In genomic region chrX:130165181-130165702, GRCh38 we compare ENCODE assay signal across 8 cellular contexts. TPM values are rescaled to one million over a fixed set of nuclear protein-coding genes. Genes with fewer than 3 reads are reported as not detected.
DNase-seq lines count a peak whose midpoint lies in the region; ATAC-seq and TF ChIP-seq lines count a peak whose summit lies in the region.

No MANE protein-coding gene starts in this region.

- H3K4me1 ChIP-seq in MM.1S (ENCODE audit: low read length) (peaks cover 4% of the 10 kb centered on the region; the same call in 1 of the 2 replicates), upper lobe of right lung (peaks cover 13% of the 10 kb centered on the region)

- H3K4me3 Mint-ChIP-seq in chondrocyte (ENCODE audit: unreplicated experiment), result peak overlapping the region; percentile 94
- peak overlapping the region; percentile 92 for H3K4me3 Mint-ChIP-seq in mesothelial cell of epicardium

- H3K27ac ChIP-seq in MM.1S (ENCODE audit: low read length) (peak overlapping the region; percentile 97), upper lobe of right lung (peak overlapping the region; percentile 84)

- H3K27ac Mint-ChIP-seq in chondrocyte (ENCODE audit: unreplicated experiment) (peak overlapping the region; percentile 99), mesothelial cell of epicardium (peak overlapping the region; percentile 97)

- ATAC-seq in upper lobe of right lung (no peak), esophagus mucosa (no peak), GM18870 (IDR thresholded peaks at IDR 0.05; ENCODE audit: unreplicated experiment) (no peak)

- H3K27me3 Mint-ChIP-seq in chondrocyte (ENCODE audit: low read depth) (no peaks in the 10 kb centered on the region), mesothelial cell of epicardium (ENCODE audit: low read depth) (no peaks in the 10 kb centered on the region)

- H3K36me3 Mint-ChIP-seq in chondrocyte (ENCODE audit: low read depth) (no peaks in the 10 kb centered on the region), mesothelial cell of epicardium (no peaks in the 10 kb centered on the region)

- H3K9me3 ChIP-seq in MM.1S (replicated peaks; ENCODE audit: insufficient read depth, low read length) (no peaks in the 10 kb centered on the region), upper lobe of right lung (no peaks in the 10 kb centered on the region)

- H3K4me2 ChIP-seq in MM.1S (ENCODE audit: low read depth, low read length), result peak overlapping the region; percentile 46

- no peaks in the 10 kb centered on the region for H4K20me1 ChIP-seq in MM.1S (ENCODE audit: insufficient read depth, low read length)

- TF ChIP-seq CTCF in GM12864 (IDR thresholded peaks at IDR 0.05; ENCODE audit: low read depth, low read length, missing control alignments) (no peak), MM.1S (IDR thresholded peaks at IDR 0.05; ENCODE audit: low read length) (no peak), chondrocyte (IDR thresholded peaks at IDR 0.05) (no peak), mesothelial cell of epicardium (IDR thresholded peaks at IDR 0.05; ENCODE audit: unreplicated experiment) (no peak), upper lobe of right lung (IDR thresholded peaks at IDR 0.05) (no peak)

- H3K9me3 Mint-ChIP-seq in chondrocyte (ENCODE audit: low read depth) (no peaks in the 10 kb centered on the region), mesothelial cell of epicardium (peaks cover 13% of the 10 kb centered on the region)

- H3K9ac ChIP-seq in MM.1S (ENCODE audit: low read length), result peak overlapping the region; percentile 85

- H3K9me2 ChIP-seq in MM.1S (replicated peaks; ENCODE audit: insufficient read depth, low read length), result no peaks in the 10 kb centered on the region

- H3K36me3 ChIP-seq in MM.1S (replicated peaks; ENCODE audit: insufficient read depth, low read length) (no peaks in the 10 kb centered on the region), upper lobe of right lung (no peaks in the 10 kb centered on the region)

- H3K4me3 ChIP-seq in GM12864 (ENCODE audit: low read depth, low read length) (peak overlapping the region; percentile 85), MM.1S (ENCODE audit: low read length) (peak overlapping the region; percentile 78), upper lobe of right lung (peak overlapping the region; percentile 66)

- peaks cover 34% of the 10 kb centered on the region for H3K79me2 ChIP-seq in MM.1S (ENCODE audit: low read length)

- peaks cover 8% of the 10 kb centered on the region; the same call in 1 of the 2 replicates for H3F3A ChIP-seq in MM.1S (ENCODE audit: insufficient read depth, low read length)

- no peak for DNase-seq in GM12864 (ENCODE audit: low read depth)
- DNase-seq in MM.1S, result no peak
- no peak for DNase-seq in chondrocyte (ENCODE audit: low spot score)
- no peak for DNase-seq in mesothelial cell of epicardium (ENCODE audit: low spot score in 2 of 2, unreplicated experiment in 2 of 2)
- no peak for DNase-seq in upper lobe of right lung
- DNase-seq in globus pallidus (ENCODE audit: low spot score), result no peak

- H3K4me1 Mint-ChIP-seq in chondrocyte (ENCODE audit: low read depth) (peaks cover 30% of the 10 kb centered on the region), mesothelial cell of epicardium (peaks cover 24% of the 10 kb centered on the region)

- peak overlapping the region; percentile 77 for H2AFZ ChIP-seq in MM.1S (ENCODE audit: low read length)

- intact Hi-C loops in upper lobe of right lung (cut with DNase I), result no loop called here

- H3K27me3 ChIP-seq in MM.1S (replicated peaks; ENCODE audit: insufficient read depth, low read length) (no peaks in the 10 kb centered on the region), upper lobe of right lung (no peaks in the 10 kb centered on the region)

RNA-seq across cellular contexts. Expression of gene AIFM1, which starts 0.4 kb away (rescaled TPM):
- total RNA-seq in chondrocyte, result 29.2 to 30.9 TPM (median 30.2 TPM) in 3 replicates
- 31.3 to 34.6 TPM (median 32.1 TPM) in 3 replicates for total RNA-seq in mesothelial cell of epicardium
- 23.2 TPM for total RNA-seq in upper lobe of right lung
- total RNA-seq in esophagus mucosa, result 21.9 TPM

RNA-seq across cellular contexts. Expression of gene RAB33A, which starts 6.5 kb away (rescaled TPM):
- 3.2 to 16.7 TPM (median 16.7 TPM) in 3 replicates for total RNA-seq in chondrocyte
- 4.2 to 4.6 TPM (median 4.3 TPM) in 3 replicates for total RNA-seq in mesothelial cell of epicardium
- total RNA-seq in upper lobe of right lung, result 0.75 TPM
- total RNA-seq in esophagus mucosa, result 0.20 TPM

RNA-seq across cellular contexts. Expression of gene ELF4, which starts 54.9 kb away (rescaled TPM):
- 18.1 to 25.7 TPM (median 22.2 TPM) in 3 replicates for total RNA-seq in chondrocyte
- 21.0 to 22.9 TPM (median 22.2 TPM) in 3 replicates for total RNA-seq in mesothelial cell of epicardium
- 23.8 TPM for total RNA-seq in upper lobe of right lung
- 11.2 TPM for total RNA-seq in esophagus mucosa
